ENCODE assay signal across 13 cellular contexts in the genomic region with DNA sequence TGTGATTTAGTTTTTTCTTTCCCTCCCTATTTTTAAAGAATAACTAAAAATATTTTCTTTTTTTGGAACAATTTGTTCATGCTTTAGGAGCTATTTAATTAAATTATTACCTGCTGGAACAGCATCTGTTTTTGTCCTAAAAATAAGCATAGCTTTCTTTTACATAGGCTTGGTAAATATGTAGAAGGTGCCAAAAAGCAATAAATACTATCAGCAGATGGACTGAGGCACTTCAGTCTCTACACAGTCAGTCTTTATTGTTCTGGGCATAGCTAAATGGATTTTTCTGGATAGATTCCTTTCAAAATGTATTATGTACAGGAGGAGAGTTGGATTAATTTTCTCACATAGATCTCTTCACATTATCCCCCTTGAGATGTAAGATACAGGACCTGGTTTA.
A peak's percentile ranks its signal among the peaks of the same experiment; 100 is the strongest.
DNase-seq lines count a peak whose midpoint lies in the region; ATAC-seq, FAIRE-seq and TF ChIP-seq lines count a peak whose summit lies in the region.
"Had no signal": no experiment of that assay in that cellular context is flagged by ENCODE, and none has a peak within 500 bp of the region (broad histone marks: within the 10 kb centered on the region; RNA-seq: fewer than 3 reads in every experiment).

No MANE protein-coding gene starts in this region.

- no peak for TF ChIP-seq CTCF in esophagus squamous epithelium (IDR thresholded peaks at IDR 0.05)

- H3K4me3 ChIP-seq in esophagus squamous epithelium, result no peak overlapping the region

- H3K27me3 ChIP-seq in esophagus squamous epithelium, result no peaks in the 10 kb centered on the region

- ATAC-seq in GM21825 (IDR thresholded peaks at IDR 0.05; ENCODE audit: unreplicated experiment), result no peak

- in situ Hi-C loops in G401 (cut with HindIII; ENCODE audit: low sequenced_read_pairs), result no loop called here

- no peak for TF ChIP-seq POLR2A in esophagus squamous epithelium (IDR thresholded peaks at IDR 0.05)

- DNase-seq in G401 (ENCODE audit: low spot score), result peak; percentile 82
- peak; percentile 24 to 85 for DNase-seq in NCI-H2081 (lab: John Stamatoyannopoulos, UW)
- DNase-seq in NCI-H524 treated with DMSO at 0.1 percent for 48 hours (lab: John Stamatoyannopoulos, UW), result peak; percentile 95
- no peak for DNase-seq in COLO668 (lab: John Stamatoyannopoulos, UW; ENCODE audit: unreplicated experiment)
- DNase-seq in activated naive CD4-positive, alpha-beta T cell treated with anti-CD3 and anti-CD28 coated beads, Interleukin-2, amount 50 U/mL, for 16 hours, result no peak
- DNase-seq in esophagus squamous epithelium (lab: John Stamatoyannopoulos, UW), result no peak
- DNase-seq: CD4-positive, alpha-beta memory T cell; KBM-7; NCI-H1930; NCI-H526 treated with DMSO at 0.1 percent for 48 hours; SHP77 treated with DMSO at 0.1 percent for 48 hours had no signal

- no peaks in the 10 kb centered on the region for H3K9me3 ChIP-seq in esophagus squamous epithelium

- FAIRE-seq in endometrium (lab: Jason Lieb, UNC), result peak; percentile 88

- H3K27ac ChIP-seq in esophagus squamous epithelium, result no peak overlapping the region

- no peaks in the 10 kb centered on the region for H3K36me3 ChIP-seq in esophagus squamous epithelium

- intact Hi-C loops in esophagus squamous epithelium (cut with DNase I), result no loop called here

- H3K4me1 ChIP-seq in esophagus squamous epithelium, result no peaks in the 10 kb centered on the region

Comparison
In these comparisons a context has a peak if more than half of its experiments do, and no peak if none do; other contexts are left out.
1. DNase-seq: peak in G401 (single experiment), NCI-H2081 (2 of 2) and NCI-H524 treated with DMSO at 0.1 percent for 48 hours (single experiment); none in COLO668 (single experiment), activated naive CD4-positive, alpha-beta T cell treated with anti-CD3 and anti-CD28 coated beads, Interleukin-2, amount 50 U/mL, for 16 hours (single experiment) and esophagus squamous epithelium (single experiment).